In the genomic region with DNA sequence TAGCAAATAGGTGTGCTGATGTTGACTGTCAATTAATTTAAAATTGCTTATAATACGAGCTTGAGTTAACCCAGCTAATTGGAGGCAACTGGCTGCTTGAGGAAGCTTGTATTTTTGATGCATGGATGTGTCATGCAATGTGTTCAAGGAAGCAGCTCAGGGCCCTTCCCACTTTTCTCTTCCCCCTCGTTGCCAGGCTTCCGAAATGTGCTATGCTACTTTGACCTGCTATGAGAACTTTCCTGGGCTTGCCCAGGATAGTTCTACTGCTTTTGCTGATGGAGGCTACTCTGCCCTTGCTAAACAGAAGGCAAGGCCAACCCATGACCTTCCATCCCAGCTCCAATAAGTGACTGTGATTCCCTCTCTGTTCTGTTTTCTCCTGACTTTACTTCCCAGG, we compare ENCODE assay signal across 27 cellular contexts. TPM values are rescaled to one million over a fixed set of nuclear protein-coding genes. Genes with fewer than 3 reads are reported as not detected.
"Had no signal": no experiment of that assay in that cellular context is flagged by ENCODE, and none has a peak within 500 bp of the region (broad histone marks: within the 10 kb centered on the region; RNA-seq: fewer than 3 reads in every experiment).

No MANE protein-coding gene starts in this region.

- H3K4me3 ChIP-seq: ascending aorta, body of pancreas, SJCRH30, SK-N-MC had no signal

- H3K9me3 ChIP-seq: ascending aorta, body of pancreas, SJCRH30 had no signal

- H3K36me3 Mint-ChIP-seq: activated naive CD4-positive, alpha-beta T cell treated with anti-CD3 and anti-CD28 coated beads, Interleukin-2, amount 50 U/mL, for 24 hours; activated naive CD8-positive, alpha-beta T cell treated with anti-CD3 and anti-CD28 coated beads, Interleukin-2, amount 10 ng/mL, durations not matched to agents 7 days and 5 days had no signal

- H3K27me3 ChIP-seq: ascending aorta, body of pancreas, SJCRH30 had no signal

- H3K27ac Mint-ChIP-seq: activated CD4-positive, alpha-beta T cell treated with anti-CD3 and anti-CD28 coated beads, Interleukin-2, amount 10 ng/mL, durations not matched to agents 24 days and 14 days; activated CD8-positive, alpha-beta T cell treated with anti-CD3 and anti-CD28 coated beads for 36 hours; activated naive CD4-positive, alpha-beta T cell treated with anti-CD3 and anti-CD28 coated beads, Interleukin-2, amount 50 U/mL, for 24 hours; activated naive CD8-positive, alpha-beta T cell treated with anti-CD3 and anti-CD28 coated beads, Interleukin-2, amount 10 ng/mL, durations not matched to agents 7 days and 5 days; activated T-cell treated with anti-CD3 and anti-CD28 coated beads, Interleukin-2, amount 50 U/mL, for 72 hours; activated T-helper 17 cell treated with anti-CD3 and anti-CD28 coated beads, Interleukin-2, amount 50 U/mL, for 72 hours had no signal

- ATAC-seq: activated CD8-positive, alpha-beta T cell treated with anti-CD3 and anti-CD28 coated beads for 36 hours; activated T-cell treated with anti-CD3 and anti-CD28 coated beads, Interleukin-2, amount 50 U/mL, for 72 hours; activated T-helper 17 cell treated with anti-CD3 and anti-CD28 coated beads, Interleukin-2, amount 50 U/mL, for 72 hours; body of pancreas; Panc1 had no signal

- H3K27me3 Mint-ChIP-seq: activated CD8-positive, alpha-beta T cell treated with anti-CD3 and anti-CD28 coated beads for 36 hours had no signal

- H3K9me3 Mint-ChIP-seq: activated CD4-positive, alpha-beta T cell treated with anti-CD3 and anti-CD28 coated beads, Interleukin-2, amount 10 ng/mL, durations not matched to agents 24 days and 14 days; activated CD8-positive, alpha-beta T cell treated with anti-CD3 and anti-CD28 coated beads for 36 hours; activated naive CD4-positive, alpha-beta T cell treated with anti-CD3 and anti-CD28 coated beads, Interleukin-2, amount 50 U/mL, for 24 hours; activated naive CD8-positive, alpha-beta T cell treated with anti-CD3 and anti-CD28 coated beads, Interleukin-2, amount 10 ng/mL, durations not matched to agents 7 days and 5 days; activated T-helper 17 cell treated with anti-CD3 and anti-CD28 coated beads, Interleukin-2, amount 50 U/mL, for 72 hours had no signal

- H3K36me3 ChIP-seq: ascending aorta, SJCRH30 had no signal

- H3K4me1 Mint-ChIP-seq: activated CD4-positive, alpha-beta T cell treated with anti-CD3 and anti-CD28 coated beads, Interleukin-2, amount 10 ng/mL, durations not matched to agents 24 days and 14 days; activated naive CD4-positive, alpha-beta T cell treated with anti-CD3 and anti-CD28 coated beads, Interleukin-2, amount 50 U/mL, for 24 hours; activated naive CD8-positive, alpha-beta T cell treated with anti-CD3 and anti-CD28 coated beads, Interleukin-2, amount 10 ng/mL, durations not matched to agents 7 days and 5 days; activated T-helper 17 cell treated with anti-CD3 and anti-CD28 coated beads, Interleukin-2, amount 50 U/mL, for 72 hours had no signal

- H3K27ac ChIP-seq: ascending aorta, body of pancreas, SJCRH30, SK-N-MC had no signal

- H3K4me3 Mint-ChIP-seq: activated CD4-positive, alpha-beta T cell treated with anti-CD3 and anti-CD28 coated beads, Interleukin-2, amount 10 ng/mL, durations not matched to agents 24 days and 14 days; activated CD8-positive, alpha-beta T cell treated with anti-CD3 and anti-CD28 coated beads for 36 hours; activated naive CD4-positive, alpha-beta T cell treated with anti-CD3 and anti-CD28 coated beads, Interleukin-2, amount 50 U/mL, for 24 hours; activated naive CD8-positive, alpha-beta T cell treated with anti-CD3 and anti-CD28 coated beads, Interleukin-2, amount 10 ng/mL, durations not matched to agents 7 days and 5 days; activated T-cell treated with anti-CD3 and anti-CD28 coated beads, Interleukin-2, amount 50 U/mL, for 72 hours; activated T-helper 17 cell treated with anti-CD3 and anti-CD28 coated beads, Interleukin-2, amount 50 U/mL, for 72 hours had no signal

- H3K4me1 ChIP-seq: body of pancreas, SJCRH30 had no signal

- DNase-seq: activated CD4-positive, alpha-beta T cell treated with anti-CD3 and anti-CD28 coated beads, Interleukin-2, amount 10 ng/mL, durations not matched to agents 24 days and 14 days; activated CD4-positive, alpha-beta T cell treated with anti-CD3 and anti-CD28 coated beads, Interleukin-2, amount 50 U/mL, for 4 hours; activated CD8-positive, alpha-beta T cell treated with anti-CD3 and anti-CD28 coated beads for 36 hours; activated gamma-delta T cell; activated naive CD4-positive, alpha-beta T cell treated with Interleukin-2 at 50 U/mL for 16 hours; activated naive CD8-positive, alpha-beta T cell treated with anti-CD3 and anti-CD28 coated beads, Interleukin-2, amount 10 ng/mL, durations not matched to agents 7 days and 5 days; activated T-cell treated with anti-CD3 and anti-CD28 coated beads, Interleukin-2, amount 50 U/mL, for 1 hour; activated T-cell treated with anti-CD3 and anti-CD28 coated beads, Interleukin-2, amount 50 U/mL, for 72 hours; body of pancreas; central memory CD4-positive, alpha-beta T cell; Karpas-422; NCI-H1105; NCI-H1417 treated with DMSO at 0.1 percent for 48 hours; NCI-H187 treated with DMSO at 0.1 percent for 48 hours; NCI-H2081; NCI-H2171 treated with DMSO at 0.1 percent for 48 hours; NCI-H226; NCI-H69; NCI-H82; SHP77; SJCRH30; T1000 had no signal

RNA-seq across cellular contexts. Expression of a gene that starts 24.4 kb away (rescaled TPM):
- total RNA-seq: activated CD4-positive, alpha-beta T cell treated with anti-CD3 and anti-CD28 coated beads, Interleukin-2, amount 10 ng/mL, durations not matched to agents 24 days and 14 days; activated CD8-positive, alpha-beta T cell treated with anti-CD3 and anti-CD28 coated beads for 36 hours; activated naive CD8-positive, alpha-beta T cell treated with anti-CD3 and anti-CD28 coated beads, Interleukin-2, amount 10 ng/mL, durations not matched to agents 7 days and 5 days had no signal
